Comparison of ENCODE assay signal across 1 cellular context in genomic region chr20:46344488-46345162, GRCh38.
A peak's percentile ranks its signal among the peaks of the same experiment; 100 is the strongest.
TF ChIP-seq lines count a peak whose summit lies in the region.

No MANE protein-coding gene starts in this region.

TF ChIP-seq in K562, 482 proteins besides CTCF, POLR2A, EP300 and RAD21 (continued from another document):
- TF ChIP-seq ZBTB40 (IDR thresholded peaks at IDR 0.05) (no peak), ZBTB40 (CRISPR knock-in tag; IDR thresholded peaks at IDR 0.05) (no peak), HES1 (IDR thresholded peaks at IDR 0.05; ENCODE audit: low read depth) (no peak), ZBTB26 (CRISPR knock-in tag; IDR thresholded peaks at IDR 0.05) (0 out of 2 replicates have a peak, but pooled peaks have one; percentile 88), BRF1 (IDR thresholded peaks at IDR 0.05; ENCODE audit: borderline replicate concordance, extremely low read depth, insufficient read length) (no peak), U2AF1 (optimal IDR thresholded peaks at IDR 0.05; ENCODE audit: low read depth, low read length) (no peak), ELF4 (CRISPR knock-in tag; IDR thresholded peaks at IDR 0.05) (peak; percentile 67; the same call in 1 of the 2 replicates), POLR2B (IDR thresholded peaks at IDR 0.05; ENCODE audit: low read depth, partially characterized antibody) (peak; percentile 78), EHMT2 (IDR thresholded peaks at IDR 0.05) (peak; percentile 65; the same call in 1 of the 2 replicates), MEF2A (IDR thresholded peaks at IDR 0.05; ENCODE audit: control insufficient read depth, low read depth, low read length) (no peak), ZNF143 (CRISPR knock-in tag; IDR thresholded peaks at IDR 0.05) (no peak), PKNOX1 (IDR thresholded peaks at IDR 0.05) (no peak; the same call in 1 of the 2 replicates), HNRNPH1 (optimal IDR thresholded peaks at IDR 0.05; ENCODE audit: low read depth, low read length) (no peak), HDAC1 (IDR thresholded peaks at IDR 0.05) (peak in 1 of 2 experiments; percentile 46; a peak in 1 of 4 replicates), ZNF696 (CRISPR knock-in tag; conservative IDR thresholded peaks at IDR 0.05) (no peak), PHB2 (IDR thresholded peaks at IDR 0.05; ENCODE audit: low read depth) (0 out of 2 replicates have a peak, but pooled peaks have one; percentile 43), MEIS2 (IDR thresholded peaks at IDR 0.05; ENCODE audit: partially characterized antibody) (no peak), NFYB (IDR thresholded peaks at IDR 0.05; ENCODE audit: extremely low read depth, insufficient read length) (no peak), THRB (CRISPR knock-in tag; conservative IDR thresholded peaks at IDR 0.05) (peak; percentile 81; the same call in 1 of the 2 replicates), CHCHD3 (CRISPR knock-in tag; IDR thresholded peaks at IDR 0.05) (no peak), ZNF512 (tag; IDR thresholded peaks at IDR 0.05) (no peak), THRAP3 (IDR thresholded peaks at IDR 0.05; ENCODE audit: borderline replicate concordance) (no peak)
